ENCODE assay signal across 1 cellular context in genomic region chr15:42955518-42955917, GRCh38.
TF ChIP-seq lines count a peak whose summit lies in the region.

No MANE protein-coding gene starts in this region.

TF ChIP-seq in IMR-90, 13 proteins besides CTCF, POLR2A, EP300 and RAD21:
- no peak for TF ChIP-seq ELK1 (IDR thresholded peaks at IDR 0.05; ENCODE audit: borderline replicate concordance, low read depth, low read length)
- TF ChIP-seq MAFK (IDR thresholded peaks at IDR 0.05; ENCODE audit: low read depth, low read length) = peak; percentile 92
